11 cellular contexts compared by ENCODE assay signal in genomic region chr11:60844870-60845221, GRCh38. TPM values are rescaled to one million over a fixed set of nuclear protein-coding genes. Genes with fewer than 3 reads are reported as not detected.
DNase-seq lines count a peak whose midpoint lies in the region; ATAC-seq, FAIRE-seq and TF ChIP-seq lines count a peak whose summit lies in the region.
"Had no signal": no experiment of that assay in that cellular context is flagged by ENCODE, and none has a peak within 500 bp of the region (broad histone marks: within the 10 kb centered on the region; RNA-seq: fewer than 3 reads in every experiment).

No MANE protein-coding gene starts in this region.

- peaks cover 0 to 39% of the 10 kb centered on the region in 2 experiments; a peak in 1 of 3 replicates for H3K36me3 ChIP-seq in HEK293 (ENCODE audit: control insufficient read depth in 2 of 2, insufficient read depth in 1 of 2, low read length in 2 of 2)

- TF ChIP-seq CTCF in A549 (IDR thresholded peaks at IDR 0.05) (no peak), HEK293 (tag by site-specific recombination; IDR thresholded peaks at IDR 0.05) (no peak)

- H3K4me3 ChIP-seq in A549 (no peak overlapping the region), HEK293 (ENCODE audit: low read depth, low read length) (no peak overlapping the region)

- H3K36me3 Mint-ChIP-seq in activated naive CD8-positive, alpha-beta T cell treated with anti-CD3 and anti-CD28 coated beads for 36 hours: peaks cover 39% of the 10 kb centered on the region
- peaks cover 0 to 6% (median 3%) of the 10 kb centered on the region in 3 donors for H3K36me3 Mint-ChIP-seq in immature natural killer cell

- H3K4me1 Mint-ChIP-seq in activated naive CD8-positive, alpha-beta T cell treated with anti-CD3 and anti-CD28 coated beads for 36 hours: peaks cover 36% of the 10 kb centered on the region
- peaks cover 41 to 46% of the 10 kb centered on the region in 2 donors for H3K4me1 Mint-ChIP-seq in immature natural killer cell

- peak overlapping the region; percentile 97; the same call in 1 of the 3 replicates for H3K4me2 ChIP-seq in A549

- DNase-seq in A549 (ENCODE audit: low read depth in 1 of 2, low spot score in 1 of 2) (no peak), immature natural killer cell (no peak), foreskin melanocyte (no peak), NCI-H526 (lab: John Stamatoyannopoulos, UW) (no peak), SW480 (ENCODE audit: low spot score) (no peak)
- no peak for DNase-seq in activated naive CD8-positive, alpha-beta T cell treated with anti-CD3 and anti-CD28 coated beads for 36 hours
- DNase-seq: head of caudate nucleus, NCI-H2107 had no signal

- H3K9me3 ChIP-seq in A549: no peaks in the 10 kb centered on the region
- no peaks in the 10 kb centered on the region for H3K9me3 ChIP-seq in HEK293 (ENCODE audit: control insufficient read depth, insufficient read depth, low read depth, low read length)

- H3K4me3 Mint-ChIP-seq in activated naive CD8-positive, alpha-beta T cell treated with anti-CD3 and anti-CD28 coated beads for 36 hours: peak overlapping the region; percentile 89
- H3K4me3 Mint-ChIP-seq in immature natural killer cell: peak overlapping the region in 4 of 5 donors; percentile 19 to 93 (median 42)

- TF ChIP-seq RAD21 in A549 (conservative IDR thresholded peaks at IDR 0.05 in 1 of 2, IDR thresholded peaks at IDR 0.05 in 1 of 2): no peak

- TF ChIP-seq EP300 in A549 (IDR thresholded peaks at IDR 0.05): no peak

- H3K27ac Mint-ChIP-seq in activated naive CD8-positive, alpha-beta T cell treated with anti-CD3 and anti-CD28 coated beads for 36 hours: peak overlapping the region; percentile 1
- H3K27ac Mint-ChIP-seq in immature natural killer cell: peak overlapping the region in 2 of 6 donors; percentile 8 to 63

- no peaks in the 10 kb centered on the region for H3K9me3 Mint-ChIP-seq in activated naive CD8-positive, alpha-beta T cell treated with anti-CD3 and anti-CD28 coated beads for 36 hours
- no peaks in the 10 kb centered on the region for H3K9me3 Mint-ChIP-seq in immature natural killer cell
- H3K9me3 Mint-ChIP-seq: CD14-positive monocyte had no signal

- H3K27me3 Mint-ChIP-seq in activated naive CD8-positive, alpha-beta T cell treated with anti-CD3 and anti-CD28 coated beads for 36 hours: no peaks in the 10 kb centered on the region
- peaks cover 5 to 13% (median 11%) of the 10 kb centered on the region in 3 donors for H3K27me3 Mint-ChIP-seq in immature natural killer cell (ENCODE audit: low read depth in 3 of 3)

- H3K27ac ChIP-seq in A549 (no peak overlapping the region), HEK293 (ENCODE audit: extremely low read depth, low read depth, low read length) (no peak overlapping the region)

- POLR2A ChIA-PET in A549 (lab: Yijun Ruan, JAX): no interaction called here
- POLR2A ChIA-PET in HEK293 (lab: Yijun Ruan, JAX): no interaction called here

- WGBS in A549 (ENCODE audit: missing lambda C conversion rate): 71% methylated on average over 4 of the region's 4 CpGs

- H3K4me1 ChIP-seq in A549: peaks cover 18% of the 10 kb centered on the region; the same call in 1 of the 3 replicates
- no peaks in the 10 kb centered on the region for H3K4me1 ChIP-seq in HEK293 (ENCODE audit: control insufficient read depth, insufficient read depth, low read length)

- FAIRE-seq in A549 (lab: Jason Lieb, UNC): no peak

- CTCF ChIA-PET in A549 (lab: Yijun Ruan, JAX) (interaction anchor here (0.8 to 2.8 kb wide), 2 partner anchors 14 to 54 kb away, joined by 3 to 16 read pairs; no protein-coding TSS in a partner anchor), HEK293 (lab: Yijun Ruan, JAX) (interaction anchor here (0.7 to 3.7 kb wide), 3 partner anchors 54 to 343 kb away, joined by 3 to 17 read pairs (median 3); no protein-coding TSS in a partner anchor)

- ATAC-seq in A549 (no peak), GM21529 (IDR thresholded peaks at IDR 0.05; ENCODE audit: unreplicated experiment) (no peak)

- TF ChIP-seq POLR2A in A549 (IDR thresholded peaks at IDR 0.05; ENCODE audit: low read length): no peak

TF ChIP-seq in A549, 52 proteins besides CTCF, POLR2A, EP300 and RAD21 (continues in another document):
- no peak for TF ChIP-seq EHF (CRISPR knock-in tag; IDR thresholded peaks at IDR 0.05)
- no peak for TF ChIP-seq RFX5 (IDR thresholded peaks at IDR 0.05)
- no peak for TF ChIP-seq ZC3H11A (IDR thresholded peaks at IDR 0.05)
- TF ChIP-seq HDAC2 (IDR thresholded peaks at IDR 0.05): no peak
- no peak for TF ChIP-seq ZFP36 (IDR thresholded peaks at IDR 0.05; ENCODE audit: borderline replicate concordance, partially characterized antibody)
- TF ChIP-seq USF2 (IDR thresholded peaks at IDR 0.05): no peak
- TF ChIP-seq MAFK (IDR thresholded peaks at IDR 0.05; ENCODE audit: partially characterized antibody): no peak
- TF ChIP-seq HOXB13 (CRISPR knock-in tag; IDR thresholded peaks at IDR 0.05; ENCODE audit: low read depth): no peak

TF ChIP-seq in HEK293, 187 proteins besides CTCF, POLR2A, EP300 and RAD21 (continues in another document):
- TF ChIP-seq ELK4 (IDR thresholded peaks at IDR 0.05; ENCODE audit: borderline replicate concordance, low read depth, low read length) (no peak), PATZ1 (tag by site-specific recombination; IDR thresholded peaks at IDR 0.05) (no peak), ZFP69B (tag by site-specific recombination; IDR thresholded peaks at IDR 0.05) (no peak), SP2 (tag by site-specific recombination; IDR thresholded peaks at IDR 0.05) (0 out of 2 replicates have a peak, but pooled peaks have one; percentile 12), ZBTB1 (tag by site-specific recombination; IDR thresholded peaks at IDR 0.05) (no peak), TCF7L2 (IDR thresholded peaks at IDR 0.05; ENCODE audit: borderline replicate concordance, low read depth, low read length) (no peak)

RNA-seq across cellular contexts. Expression of gene CCDC86, which starts 2.9 kb away (rescaled TPM):
- polyA plus RNA-seq in A549 (2011; rRNA removed): 39.8 and 42.8 TPM in 2 replicates
- 61.7 and 70.0 TPM in 2 replicates for polyA plus RNA-seq in A549 (2012; cell fraction: cytosol; rRNA removed)
- 112 and 148 TPM in 2 replicates for polyA plus RNA-seq in A549 (2012; cell fraction: nucleus; rRNA removed)
- 67.5 to 74.4 TPM (median 71.1 TPM) in 3 replicates for polyA plus RNA-seq in A549 (2017; fragmentation: RNase III; extraction: RNeasy Plus Mini Kit Qiagen cat#74134 plus additional on column Dnase treatment)
- 22.2 and 23.1 TPM in 2 replicates for polyA minus RNA-seq in A549 (2011; rRNA and poly(A)+ RNA removed)
- 10 to 100 TPM; 94.4 to 96.3 TPM for total RNA-seq in activated naive CD8-positive, alpha-beta T cell treated with anti-CD3 and anti-CD28 coated beads for 36 hours
- polyA plus RNA-seq in immature natural killer cell: 10 to 100 TPM in 1 of 3 donors, 1 to 10 TPM in 2; 5.6 to 16.5 (median 7.4) TPM

RNA-seq across cellular contexts. Expression of gene PTGDR2, which starts 10.9 kb away (rescaled TPM):
- polyA plus RNA-seq in A549 (2011; rRNA removed) (0.05 and 0.09 TPM in 2 replicates), A549 (2017; fragmentation: RNase III; extraction: RNeasy Plus Mini Kit Qiagen cat#74134 plus additional on column Dnase treatment) (0.07 to 0.19 TPM (median 0.16 TPM) in 3 replicates), immature natural killer cell (under 1 TPM in 2 of 3 donors, not detected in 1; 0.46 to 0.49 TPM)
- 0.08 TPM in 2 replicates for polyA plus RNA-seq in A549 (2012; cell fraction: cytosol; rRNA removed)
- 0.64 and 1.0 TPM in 2 replicates for polyA plus RNA-seq in A549 (2012; cell fraction: nucleus; rRNA removed)
- 0.15 TPM in 1 of 2 replicates, not detected in the other for polyA minus RNA-seq in A549 (2011; rRNA and poly(A)+ RNA removed)
- total RNA-seq in activated naive CD8-positive, alpha-beta T cell treated with anti-CD3 and anti-CD28 coated beads for 36 hours: under 1 TPM; 0.12 to 0.16 TPM

RNA-seq across cellular contexts. Expression of gene ZP1, which starts 22.5 kb away (rescaled TPM):
- polyA plus RNA-seq in A549 (2011; rRNA removed) (0.06 and 0.26 TPM in 2 replicates), A549 (2017; fragmentation: RNase III; extraction: RNeasy Plus Mini Kit Qiagen cat#74134 plus additional on column Dnase treatment) (0.30 to 0.32 TPM (median 0.30 TPM) in 3 replicates), immature natural killer cell (not detected)
- polyA plus RNA-seq in A549 (2012; cell fraction: cytosol; rRNA removed): 0.07 and 0.23 TPM in 2 replicates
- polyA plus RNA-seq in A549 (2012; cell fraction: nucleus; rRNA removed): 0.32 and 0.73 TPM in 2 replicates
- 0.19 TPM in 1 of 2 replicates, not detected in the other for polyA minus RNA-seq in A549 (2011; rRNA and poly(A)+ RNA removed)
- total RNA-seq in activated naive CD8-positive, alpha-beta T cell treated with anti-CD3 and anti-CD28 coated beads for 36 hours: not detected

RNA-seq across cellular contexts. Expression of gene MS4A10, which starts 59.7 kb away (rescaled TPM):
- not detected in 2 replicates for polyA plus RNA-seq in A549 (2011; rRNA removed)
- polyA plus RNA-seq in A549 (2012; cell fraction: cytosol; rRNA removed): not detected in 2 replicates
- not detected in 2 replicates for polyA plus RNA-seq in A549 (2012; cell fraction: nucleus; rRNA removed)
- not detected in 3 replicates for polyA plus RNA-seq in A549 (2017; fragmentation: RNase III; extraction: RNeasy Plus Mini Kit Qiagen cat#74134 plus additional on column Dnase treatment)
- polyA minus RNA-seq in A549 (2011; rRNA and poly(A)+ RNA removed): not detected in 2 replicates
- total RNA-seq in activated naive CD8-positive, alpha-beta T cell treated with anti-CD3 and anti-CD28 coated beads for 36 hours: not detected
- not detected for polyA plus RNA-seq in immature natural killer cell
- polyA plus RNA-seq: CD14-positive monocyte had no signal
